Comparison of ENCODE assay signal across 18 cellular contexts in the genomic region with DNA sequence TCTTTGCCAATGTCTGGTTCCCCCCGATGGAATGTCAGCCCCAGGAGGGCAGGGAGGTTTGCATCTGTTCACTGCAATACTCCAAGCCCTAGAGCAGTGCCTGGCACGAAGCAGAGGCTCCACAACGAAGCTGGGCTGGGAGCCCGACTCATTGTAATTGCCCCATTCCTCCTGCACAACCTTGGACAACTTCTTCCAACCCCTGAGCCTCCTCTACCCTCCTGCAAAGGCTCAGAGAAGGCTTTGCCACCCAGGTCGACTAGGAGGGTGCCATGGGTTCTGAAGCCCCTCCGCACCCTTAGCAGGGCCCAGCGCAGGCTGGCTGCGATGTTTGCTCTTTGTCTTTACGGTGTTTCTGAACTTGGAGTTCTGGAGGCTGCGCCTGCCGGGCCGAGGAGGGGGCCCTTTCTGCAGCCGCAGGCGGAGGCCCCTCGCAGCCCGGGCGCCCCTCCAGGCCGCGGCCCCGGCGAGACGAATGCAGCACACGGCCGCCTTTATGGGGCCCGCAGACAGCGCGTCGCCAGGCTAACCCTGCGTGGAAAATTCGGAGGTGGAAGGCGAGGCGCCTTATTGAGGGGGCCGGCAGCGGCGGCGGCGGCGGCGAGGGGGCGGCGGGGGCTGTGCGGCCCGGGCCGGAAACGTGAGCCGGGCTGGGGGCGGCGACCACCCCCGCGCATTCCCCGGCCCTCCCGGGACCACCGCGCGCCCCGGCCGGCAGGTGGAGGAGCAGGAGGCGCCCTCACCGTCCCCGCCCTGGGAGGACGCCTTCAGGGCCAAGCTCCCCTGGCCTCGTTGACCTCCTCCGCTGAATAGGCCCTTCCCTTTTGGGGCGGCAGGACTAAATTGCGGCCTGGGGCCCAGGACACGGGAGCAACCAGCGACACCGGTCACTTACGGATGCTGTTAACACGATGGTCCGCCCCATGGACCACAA. TPM values are rescaled to one million over a fixed set of nuclear protein-coding genes. Genes with fewer than 3 reads are reported as not detected.
A peak's percentile ranks its signal among the peaks of the same experiment; 100 is the strongest.
DNase-seq lines count a peak whose midpoint lies in the region; ATAC-seq and TF ChIP-seq lines count a peak whose summit lies in the region.
"Had no signal": no experiment of that assay in that cellular context is flagged by ENCODE, and none has a peak within 500 bp of the region (broad histone marks: within the 10 kb centered on the region; RNA-seq: fewer than 3 reads in every experiment).

No MANE protein-coding gene starts in this region.

- H3K4me1 Mint-ChIP-seq in MCF 10A (ENCODE audit: insufficient read depth, unreplicated experiment), result no peaks in the 10 kb centered on the region
- peaks cover 30% of the 10 kb centered on the region for H3K4me1 Mint-ChIP-seq in mesothelial cell of epicardium

- intact Hi-C loops in breast epithelium (cut with DNase I; ENCODE audit: low total_unique reads), result no loop called here
- intact Hi-C loops in MCF 10A (cut with micrococcal nuclease), result no loop called here
- intact Hi-C loops in prostate gland (cut with DNase I), result no loop called here

- no peak overlapping the region for H3K27ac ChIP-seq in breast epithelium
- H3K27ac ChIP-seq in thoracic aorta, result no peak overlapping the region
- H3K27ac ChIP-seq in prostate gland, result no peak overlapping the region
- H3K27ac ChIP-seq: colonic mucosa, PC-9 had no signal

- TF ChIP-seq CTCF in breast epithelium (IDR thresholded peaks at IDR 0.05) (no peak), MCF 10A (IDR thresholded peaks at IDR 0.05; ENCODE audit: unreplicated experiment) (no peak), mesothelial cell of epicardium (IDR thresholded peaks at IDR 0.05; ENCODE audit: unreplicated experiment) (no peak), thoracic aorta (IDR thresholded peaks at IDR 0.05) (no peak), prostate gland (IDR thresholded peaks at IDR 0.05) (no peak)

- no peaks in the 10 kb centered on the region for H3K36me3 ChIP-seq in breast epithelium
- H3K36me3 ChIP-seq in thoracic aorta, result no peaks in the 10 kb centered on the region
- no peaks in the 10 kb centered on the region for H3K36me3 ChIP-seq in prostate gland
- H3K36me3 ChIP-seq: colonic mucosa had no signal

- POLR2A ChIA-PET in MCF 10A (lab: Yijun Ruan, JAX), result no interaction called here

- ATAC-seq in esophagus mucosa (peak; percentile 24), thoracic aorta (ENCODE audit: insufficient number of reproducible peaks, low FRiP score, low read depth) (no peak), GM18868 (IDR thresholded peaks at IDR 0.05; ENCODE audit: unreplicated experiment) (no peak)
- ATAC-seq: activated CD4-positive, alpha-beta T cell treated with anti-CD3 and anti-CD28 coated beads for 36 hours; activated naive CD8-positive, alpha-beta T cell treated with anti-CD3 and anti-CD28 coated beads, Interleukin-2, amount 50 U/mL, for 24 hours had no signal

- no peak overlapping the region for H3K27ac Mint-ChIP-seq in MCF 10A (ENCODE audit: low read depth, unreplicated experiment)
- H3K27ac Mint-ChIP-seq in mesothelial cell of epicardium, result peak overlapping the region; percentile 72
- H3K27ac Mint-ChIP-seq: activated CD4-positive, alpha-beta T cell treated with anti-CD3 and anti-CD28 coated beads for 36 hours; activated naive CD8-positive, alpha-beta T cell treated with anti-CD3 and anti-CD28 coated beads, Interleukin-2, amount 50 U/mL, for 24 hours; T-helper 1 cell treated with Interleukin-12 subunit alpha and Interleukin-12 subunit beta and Interleukin-4 antibody, amounts not matched to agents 30 μg/mL and 1 μg/mL, for 36 hours had no signal

- H3K27me3 Mint-ChIP-seq in MCF 10A (ENCODE audit: insufficient read depth, unreplicated experiment) (no peaks in the 10 kb centered on the region), mesothelial cell of epicardium (ENCODE audit: low read depth) (no peaks in the 10 kb centered on the region)

- BruUV-seq in MCF 10A (replicated peaks; lab: Mats Ljungman, UMichigan), result no TSS peak

- 36% methylated on average over 31 of the region's 71 CpGs for WGBS in prostate gland

- peak overlapping the region in 2 of 3 donors; percentile 9 to 32 for H3K4me3 ChIP-seq in breast epithelium
- peak overlapping the region; percentile 65 for H3K4me3 ChIP-seq in thoracic aorta
- peak overlapping the region in 1 of 2 donors; percentile 15 for H3K4me3 ChIP-seq in prostate gland
- H3K4me3 ChIP-seq: colonic mucosa, PC-9 had no signal

- TF ChIP-seq POLR2A in breast epithelium (IDR thresholded peaks at IDR 0.05), result no peak
- TF ChIP-seq POLR2A in prostate gland (IDR thresholded peaks at IDR 0.05), result no peak

- H3K9me3 ChIP-seq in breast epithelium, result no peaks in the 10 kb centered on the region
- H3K9me3 ChIP-seq in thoracic aorta, result no peaks in the 10 kb centered on the region
- no peaks in the 10 kb centered on the region for H3K9me3 ChIP-seq in prostate gland
- H3K9me3 ChIP-seq: colonic mucosa had no signal

- CTCF ChIA-PET in MCF 10A (lab: Yijun Ruan, JAX), result interaction anchor here (0.6 kb wide), 1 partner anchor 62 kb away, joined by 4 read pairs; no protein-coding TSS in a partner anchor

- no peaks in the 10 kb centered on the region for H3K36me3 Mint-ChIP-seq in MCF 10A (ENCODE audit: insufficient read depth, unreplicated experiment)
- H3K36me3 Mint-ChIP-seq in mesothelial cell of epicardium, result no peaks in the 10 kb centered on the region

- H3K9me3 Mint-ChIP-seq in MCF 10A (ENCODE audit: unreplicated experiment), result no peaks in the 10 kb centered on the region
- no peaks in the 10 kb centered on the region for H3K9me3 Mint-ChIP-seq in mesothelial cell of epicardium
- H3K9me3 Mint-ChIP-seq: activated naive CD8-positive, alpha-beta T cell treated with anti-CD3 and anti-CD28 coated beads, Interleukin-2, amount 50 U/mL, for 24 hours; T-helper 1 cell treated with Interleukin-12 subunit alpha and Interleukin-12 subunit beta and Interleukin-4 antibody, amounts not matched to agents 30 μg/mL and 1 μg/mL, for 36 hours had no signal

- H3K4me3 Mint-ChIP-seq in MCF 10A (ENCODE audit: unreplicated experiment) (no peak overlapping the region), mesothelial cell of epicardium (peak overlapping the region; percentile 37)
- H3K4me3 Mint-ChIP-seq: activated CD4-positive, alpha-beta T cell treated with anti-CD3 and anti-CD28 coated beads for 36 hours; activated naive CD8-positive, alpha-beta T cell treated with anti-CD3 and anti-CD28 coated beads, Interleukin-2, amount 50 U/mL, for 24 hours; T-helper 1 cell treated with Interleukin-12 subunit alpha and Interleukin-12 subunit beta and Interleukin-4 antibody, amounts not matched to agents 30 μg/mL and 1 μg/mL, for 36 hours had no signal

- DNase-seq in breast epithelium (ENCODE audit: low spot score in 2 of 2) (no peak), MCF 10A (ENCODE audit: unreplicated experiment) (no peak), mesothelial cell of epicardium (ENCODE audit: low spot score in 2 of 2, unreplicated experiment in 2 of 2) (no peak), thoracic aorta (ENCODE audit: low spot score) (no peak), prostate gland (ENCODE audit: low spot score) (no peak)
- no peak for DNase-seq in stimulated activated CD4-positive, alpha-beta T cell treated with anti-CD3 and anti-CD28 coated beads, Interleukin-2, amount 100 ng/mL, for 24 hours
- DNase-seq: activated CD4-positive, alpha-beta T cell treated with anti-CD3 and anti-CD28 coated beads for 36 hours; activated naive CD8-positive, alpha-beta T cell treated with anti-CD3 and anti-CD28 coated beads, Interleukin-2, amount 50 U/mL, for 24 hours; activated T-cell treated with anti-CD3 and anti-CD28 coated beads, Interleukin-2, amount 50 U/mL, for 1 hour; colonic mucosa; NCI-H1048; PC-9; small intestine had no signal

- no peaks in the 10 kb centered on the region for H3K27me3 ChIP-seq in breast epithelium
- H3K27me3 ChIP-seq in thoracic aorta (replicated peaks; ENCODE audit: insufficient read depth), result no peaks in the 10 kb centered on the region
- no peaks in the 10 kb centered on the region for H3K27me3 ChIP-seq in prostate gland (replicated peaks; ENCODE audit: insufficient read depth)

- no peaks in the 10 kb centered on the region for H3K4me1 ChIP-seq in breast epithelium
- peaks cover 3 to 9% of the 10 kb centered on the region in 2 donors for H3K4me1 ChIP-seq in thoracic aorta (ENCODE audit: control insufficient read depth in 1 of 2, low read depth in 2 of 2)
- no peaks in the 10 kb centered on the region for H3K4me1 ChIP-seq in prostate gland (replicated peaks)
- H3K4me1 ChIP-seq: colonic mucosa had no signal

RNA-seq across cellular contexts. Expression of a gene that starts 27.0 kb away (rescaled TPM):
- total RNA-seq in breast epithelium (1 to 10 TPM in 2 of 3 donors, under 1 TPM in 1; 0.80 to 5.0 (median 4.3) TPM), MCF 10A (2022) (0.17 and 0.23 TPM in 2 replicates), esophagus mucosa (0.36 TPM), mesothelial cell of epicardium (8.5 to 9.7 TPM (median 8.9 TPM) in 3 replicates), thoracic aorta (10 to 100 TPM; 13.0 to 19.1 TPM), prostate gland (1 to 10 TPM; 1.0 to 7.4 TPM)
- total RNA-seq: kidney epithelial cell, temporal lobe had no signal
